In the genomic region with DNA sequence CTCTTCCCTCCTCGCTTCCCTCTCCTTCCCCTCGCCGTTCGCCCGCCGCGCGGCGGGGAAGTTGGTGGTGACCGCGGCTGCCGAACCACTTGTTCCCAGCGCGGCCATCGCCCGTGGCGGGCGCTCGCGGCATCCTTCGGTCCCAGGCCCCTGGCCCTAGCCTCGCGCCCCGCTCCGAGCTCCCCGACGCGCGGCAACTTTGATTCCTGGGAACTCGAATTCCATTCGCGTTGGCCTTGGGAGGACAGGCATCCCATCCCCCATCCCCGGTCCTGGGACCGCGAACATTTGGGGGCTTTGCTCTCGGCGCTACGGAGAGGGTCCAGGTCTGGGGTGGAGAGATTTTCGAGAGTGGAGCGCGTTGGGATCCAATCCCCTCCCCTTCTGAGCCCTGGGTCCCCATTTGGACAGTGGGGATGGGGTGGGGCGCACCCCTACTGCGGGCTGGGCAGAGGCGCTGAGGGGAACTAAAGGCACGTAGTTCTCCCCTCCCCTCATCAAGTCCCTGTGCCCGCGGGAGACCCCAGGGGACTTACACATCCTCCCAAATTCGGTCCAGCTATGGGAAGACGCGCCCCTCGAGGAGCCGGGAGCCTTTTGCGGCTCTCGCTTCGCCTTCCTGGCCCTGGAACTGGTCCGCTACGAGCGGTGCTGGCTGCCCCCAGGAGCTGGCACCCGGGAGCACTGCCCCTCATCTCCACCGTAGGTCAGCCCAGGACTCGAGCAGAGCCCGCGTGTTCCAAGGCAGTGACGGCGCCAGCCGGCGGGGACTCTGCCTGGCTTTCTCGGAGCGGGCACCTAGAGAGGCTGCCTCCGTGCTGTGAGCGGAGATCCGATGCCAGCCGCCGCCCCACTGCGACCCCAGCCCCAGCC, we compare ENCODE assay signal across 9 cellular contexts. TPM values are rescaled to one million over a fixed set of nuclear protein-coding genes. Genes with fewer than 3 reads are reported as not detected.
DNase-seq lines count a peak whose midpoint lies in the region; ATAC-seq and TF ChIP-seq lines count a peak whose summit lies in the region.
"Had no signal": no experiment of that assay in that cellular context is flagged by ENCODE, and none has a peak within 500 bp of the region (broad histone marks: within the 10 kb centered on the region; RNA-seq: fewer than 3 reads in every experiment).

No MANE protein-coding gene starts in this region.

- no peak for TF ChIP-seq CTCF in mesothelial cell of epicardium (IDR thresholded peaks at IDR 0.05; ENCODE audit: unreplicated experiment)
- TF ChIP-seq CTCF in type B pancreatic cell (conservative IDR thresholded peaks at IDR 0.05): no peak

- peak overlapping the region; percentile 56 for H3K4me3 Mint-ChIP-seq in activated T-cell treated with anti-CD3 and anti-CD28 coated beads, Interleukin-2, amount 50 U/mL, for 24 hours
- peak overlapping the region; percentile 12 for H3K4me3 Mint-ChIP-seq in central memory CD8-positive, alpha-beta T cell
- H3K4me3 Mint-ChIP-seq in mesothelial cell of epicardium (peak overlapping the region; percentile 55), type B pancreatic cell (peak overlapping the region; percentile 73)

- no peaks in the 10 kb centered on the region for H3K36me3 Mint-ChIP-seq in activated T-cell treated with anti-CD3 and anti-CD28 coated beads, Interleukin-2, amount 50 U/mL, for 24 hours (ENCODE audit: low read depth)
- no peaks in the 10 kb centered on the region for H3K36me3 Mint-ChIP-seq in central memory CD8-positive, alpha-beta T cell (ENCODE audit: insufficient read depth)
- H3K36me3 Mint-ChIP-seq in mesothelial cell of epicardium (no peaks in the 10 kb centered on the region), type B pancreatic cell (peaks cover 5% of the 10 kb centered on the region)

- H3K27me3 Mint-ChIP-seq in activated T-cell treated with anti-CD3 and anti-CD28 coated beads, Interleukin-2, amount 50 U/mL, for 24 hours: peaks cover 70% of the 10 kb centered on the region
- H3K27me3 Mint-ChIP-seq in central memory CD8-positive, alpha-beta T cell: peaks cover 72% of the 10 kb centered on the region
- H3K27me3 Mint-ChIP-seq in mesothelial cell of epicardium (ENCODE audit: low read depth): peaks cover 80% of the 10 kb centered on the region
- H3K27me3 Mint-ChIP-seq in type B pancreatic cell: peaks cover 65% of the 10 kb centered on the region

- H3K9me3 Mint-ChIP-seq in activated T-cell treated with anti-CD3 and anti-CD28 coated beads, Interleukin-2, amount 50 U/mL, for 24 hours: no peaks in the 10 kb centered on the region
- H3K9me3 Mint-ChIP-seq in central memory CD8-positive, alpha-beta T cell: no peaks in the 10 kb centered on the region
- H3K9me3 Mint-ChIP-seq in mesothelial cell of epicardium: no peaks in the 10 kb centered on the region
- H3K9me3 Mint-ChIP-seq in type B pancreatic cell: no peaks in the 10 kb centered on the region
- H3K9me3 Mint-ChIP-seq: stimulated activated naive CD8-positive, alpha-beta T cell treated with anti-CD3 and anti-CD28 coated beads, Interleukin-15, Interleukin-2, amounts not matched to agents 100 ng/mL and 50 ng/mL, for 24 hours had no signal

- ATAC-seq in central memory CD8-positive, alpha-beta T cell (replicated peaks; ENCODE audit: extremely low read depth, poor library complexity, severe bottlenecking): no peak
- ATAC-seq in GM19397 (IDR thresholded peaks at IDR 0.05; ENCODE audit: unreplicated experiment) (no peak), HG03280 (IDR thresholded peaks at IDR 0.05; ENCODE audit: unreplicated experiment) (no peak)

- peaks cover 10% of the 10 kb centered on the region for H3K4me1 Mint-ChIP-seq in activated T-cell treated with anti-CD3 and anti-CD28 coated beads, Interleukin-2, amount 50 U/mL, for 24 hours (ENCODE audit: low read depth)
- peaks cover 15% of the 10 kb centered on the region for H3K4me1 Mint-ChIP-seq in central memory CD8-positive, alpha-beta T cell
- H3K4me1 Mint-ChIP-seq in mesothelial cell of epicardium: peaks cover 9% of the 10 kb centered on the region
- peaks cover 4% of the 10 kb centered on the region for H3K4me1 Mint-ChIP-seq in type B pancreatic cell (ENCODE audit: unreplicated experiment)

- no peak overlapping the region for H3K27ac Mint-ChIP-seq in activated T-cell treated with anti-CD3 and anti-CD28 coated beads, Interleukin-2, amount 50 U/mL, for 24 hours
- no peak overlapping the region for H3K27ac Mint-ChIP-seq in central memory CD8-positive, alpha-beta T cell (ENCODE audit: low read depth)
- no peak overlapping the region for H3K27ac Mint-ChIP-seq in mesothelial cell of epicardium
- H3K27ac Mint-ChIP-seq in type B pancreatic cell: no peak overlapping the region
- H3K27ac Mint-ChIP-seq: stimulated activated naive CD8-positive, alpha-beta T cell treated with anti-CD3 and anti-CD28 coated beads, Interleukin-15, Interleukin-2, amounts not matched to agents 100 ng/mL and 50 ng/mL, for 24 hours had no signal

- DNase-seq in activated T-cell treated with anti-CD3 and anti-CD28 coated beads, Interleukin-2, amount 50 U/mL, for 24 hours: peak; percentile 39
- no peak for DNase-seq in activated T-cell treated with anti-CD3 and anti-CD28 coated beads, Interleukin-2, amount 50 U/mL, for 1 hour
- no peak for DNase-seq in central memory CD8-positive, alpha-beta T cell (ENCODE audit: low spot score in 2 of 2)
- DNase-seq in mesothelial cell of epicardium (ENCODE audit: low spot score in 2 of 2, unreplicated experiment in 2 of 2) (peak in 1 of 2 experiments; percentile 39), type B pancreatic cell (ENCODE audit: extremely low spot score, unreplicated experiment) (no peak), GM03348 (ENCODE audit: low spot score) (no peak)

RNA-seq across cellular contexts. Expression of a gene that starts 0.9 kb away (rescaled TPM):
- 2.5 to 2.9 TPM (median 2.9 TPM) in 3 replicates for total RNA-seq in mesothelial cell of epicardium
- 7.4 and 9.4 TPM in 2 replicates for total RNA-seq in type B pancreatic cell (ENCODE audit: low replicate concordance)

Comparison
In these comparisons a context has a peak if more than half of its experiments do, and no peak if none do; other contexts are left out.
1. H3K4me3 Mint-ChIP-seq: peak in every context shown above with its lines; median percentile 73 in type B pancreatic cell; 56 in activated T-cell treated with anti-CD3 and anti-CD28 coated beads, Interleukin-2, amount 50 U/mL, for 24 hours; 55 in mesothelial cell of epicardium; 12 in central memory CD8-positive, alpha-beta T cell.